In the genomic region with DNA sequence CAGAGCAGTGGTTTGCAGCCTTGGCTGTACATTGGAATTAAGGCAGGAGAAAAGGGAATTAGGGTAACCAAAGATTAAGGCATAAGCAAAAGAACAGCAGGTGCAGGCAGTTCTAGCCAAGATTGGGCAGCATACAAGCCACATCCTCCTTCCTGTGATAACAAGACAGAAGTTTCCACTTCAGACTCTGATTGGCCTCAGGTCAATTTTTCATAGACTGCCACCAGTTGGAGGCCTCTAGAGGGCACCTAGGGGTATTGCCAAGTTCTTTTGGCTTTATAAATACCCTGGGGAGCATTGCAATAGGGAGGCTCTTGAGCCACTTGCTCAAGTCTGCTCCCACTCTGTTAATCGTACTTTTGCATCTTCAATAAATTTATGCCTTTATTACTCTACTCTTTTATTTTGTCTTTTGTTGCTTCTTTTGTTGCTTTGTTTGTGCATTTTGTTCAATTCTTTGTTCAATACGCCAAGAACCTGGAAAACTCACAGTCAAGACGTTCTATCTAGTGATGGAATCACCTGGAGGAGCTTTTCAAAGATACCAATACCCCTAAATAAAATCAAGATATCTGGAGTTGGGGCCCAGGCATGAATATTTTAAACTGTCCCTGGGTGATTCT, we compare ENCODE assay signal across 8 cellular contexts. TPM values are rescaled to one million over a fixed set of nuclear protein-coding genes. Genes with fewer than 3 reads are reported as not detected.
A peak's percentile ranks its signal among the peaks of the same experiment; 100 is the strongest.
DNase-seq lines count a peak whose midpoint lies in the region; ATAC-seq and TF ChIP-seq lines count a peak whose summit lies in the region.

No MANE protein-coding gene starts in this region.

- WGBS in liver: 84% methylated on average over 3 of the region's 3 CpGs

- TF ChIP-seq RAD21 in liver (IDR thresholded peaks at IDR 0.05): peak; percentile 46 to 48

- no peak overlapping the region for H3K9ac ChIP-seq in liver (ENCODE audit: low read depth in 1 of 2, low read length in 2 of 2)

- H3K27me3 ChIP-seq in liver (ENCODE audit: control insufficient read depth in 4 of 4, insufficient read depth in 4 of 4, low read length in 3 of 4): no peaks in the 10 kb centered on the region

- no peaks in the 10 kb centered on the region for H3K9me3 ChIP-seq in liver (ENCODE audit: control insufficient read depth in 4 of 4, low read length in 3 of 4)

- no peak overlapping the region for H3K27ac ChIP-seq in liver (ENCODE audit: low read depth in 1 of 2, low read length in 2 of 2)

- no peak overlapping the region for H3K4me3 ChIP-seq in liver (ENCODE audit: low read depth in 1 of 3, low read length in 3 of 3)

- DNase-seq in COLO668 (lab: John Stamatoyannopoulos, UW; ENCODE audit: unreplicated experiment): peak; percentile 13
- DNase-seq in LHCN-M2 (ENCODE audit: low read depth): peak; percentile 84
- peak; percentile 27 to 79 (median 58) for DNase-seq in T-helper 1 cell
- DNase-seq in amniotic epithelial cell (ENCODE audit: low read depth): peak; percentile 50
- DNase-seq in stimulated activated naive CD8-positive, alpha-beta T cell treated with anti-CD3 and anti-CD28 coated beads, Interleukin-15, Interleukin-2, amounts not matched to agents 100 U/mL and 50 U/mL, for 24 hours: peak; percentile 61
- no peak for DNase-seq in effector CD4-positive, alpha-beta T cell

- peak; percentile 90 for ATAC-seq in GM19467 (IDR thresholded peaks at IDR 0.05; ENCODE audit: unreplicated experiment)
- peak; percentile 87 for ATAC-seq in stimulated activated naive CD8-positive, alpha-beta T cell treated with anti-CD3 and anti-CD28 coated beads, Interleukin-15, Interleukin-2, amounts not matched to agents 100 U/mL and 50 U/mL, for 24 hours

- H3K4me1 ChIP-seq in liver (ENCODE audit: control insufficient read depth in 4 of 4, insufficient read depth in 4 of 4, low read length in 3 of 4): no peaks in the 10 kb centered on the region

- no peaks in the 10 kb centered on the region for H3K36me3 ChIP-seq in liver (ENCODE audit: control insufficient read depth in 4 of 4, insufficient read depth in 3 of 4, low read depth in 1 of 4, low read length in 3 of 4)

- TF ChIP-seq CTCF in liver (IDR thresholded peaks at IDR 0.05; ENCODE audit: low read depth, low read length, missing input control): peak; percentile 37

TF ChIP-seq in liver, 16 proteins besides CTCF, POLR2A, EP300 and RAD21:
- TF ChIP-seq FOXA1 (IDR thresholded peaks at IDR 0.05) (no peak), JUND (IDR thresholded peaks at IDR 0.05) (no peak), TAF1 (conservative IDR thresholded peaks at IDR 0.05) (no peak), SP1 (IDR thresholded peaks at IDR 0.05) (no peak), EGR1 (IDR thresholded peaks at IDR 0.05; ENCODE audit: low read depth in 2 of 2) (no peak), YY1 (IDR thresholded peaks at IDR 0.05) (no peak), NR2F2 (IDR thresholded peaks at IDR 0.05) (no peak), HNF4A (conservative IDR thresholded peaks at IDR 0.05) (no peak)
- TF ChIP-seq, protein P1, sequence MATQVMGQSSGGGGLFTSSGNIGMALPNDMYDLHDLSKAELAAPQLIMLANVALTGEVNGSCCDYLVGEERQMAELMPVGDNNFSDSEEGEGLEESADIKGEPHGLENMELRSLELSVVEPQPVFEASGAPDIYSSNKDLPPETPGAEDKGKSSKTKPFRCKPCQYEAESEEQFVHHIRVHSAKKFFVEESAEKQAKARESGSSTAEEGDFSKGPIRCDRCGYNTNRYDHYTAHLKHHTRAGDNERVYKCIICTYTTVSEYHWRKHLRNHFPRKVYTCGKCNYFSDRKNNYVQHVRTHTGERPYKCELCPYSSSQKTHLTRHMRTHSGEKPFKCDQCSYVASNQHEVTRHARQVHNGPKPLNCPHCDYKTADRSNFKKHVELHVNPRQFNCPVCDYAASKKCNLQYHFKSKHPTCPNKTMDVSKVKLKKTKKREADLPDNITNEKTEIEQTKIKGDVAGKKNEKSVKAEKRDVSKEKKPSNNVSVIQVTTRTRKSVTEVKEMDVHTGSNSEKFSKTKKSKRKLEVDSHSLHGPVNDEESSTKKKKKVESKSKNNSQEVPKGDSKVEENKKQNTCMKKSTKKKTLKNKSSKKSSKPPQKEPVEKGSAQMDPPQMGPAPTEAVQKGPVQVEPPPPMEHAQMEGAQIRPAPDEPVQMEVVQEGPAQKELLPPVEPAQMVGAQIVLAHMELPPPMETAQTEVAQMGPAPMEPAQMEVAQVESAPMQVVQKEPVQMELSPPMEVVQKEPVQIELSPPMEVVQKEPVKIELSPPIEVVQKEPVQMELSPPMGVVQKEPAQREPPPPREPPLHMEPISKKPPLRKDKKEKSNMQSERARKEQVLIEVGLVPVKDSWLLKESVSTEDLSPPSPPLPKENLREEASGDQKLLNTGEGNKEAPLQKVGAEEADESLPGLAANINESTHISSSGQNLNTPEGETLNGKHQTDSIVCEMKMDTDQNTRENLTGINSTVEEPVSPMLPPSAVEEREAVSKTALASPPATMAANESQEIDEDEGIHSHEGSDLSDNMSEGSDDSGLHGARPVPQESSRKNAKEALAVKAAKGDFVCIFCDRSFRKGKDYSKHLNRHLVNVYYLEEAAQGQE (IDR thresholded peaks at IDR 0.05): no peak
- TF ChIP-seq, protein P2, sequence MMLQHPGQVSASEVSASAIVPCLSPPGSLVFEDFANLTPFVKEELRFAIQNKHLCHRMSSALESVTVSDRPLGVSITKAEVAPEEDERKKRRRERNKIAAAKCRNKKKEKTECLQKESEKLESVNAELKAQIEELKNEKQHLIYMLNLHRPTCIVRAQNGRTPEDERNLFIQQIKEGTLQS (IDR thresholded peaks at IDR 0.05): no peak

RNA-seq across cellular contexts. Expression of a gene that starts 32.2 kb away (rescaled TPM):
- total RNA-seq in LHCN-M2 (2014; rRNA removed) (17.9 and 21.9 TPM in 2 replicates), liver (1 to 10 TPM in 1 of 2 donors, under 1 TPM in 1; 0.84 to 5.4 TPM)
- 3.8 TPM for polyA plus RNA-seq in LHCN-M2 (2012)
- polyA plus RNA-seq in liver: under 1 TPM; 0.21 to 0.22 TPM
